Comparison of ENCODE assay signal across 19 cellular contexts in the genomic region with DNA sequence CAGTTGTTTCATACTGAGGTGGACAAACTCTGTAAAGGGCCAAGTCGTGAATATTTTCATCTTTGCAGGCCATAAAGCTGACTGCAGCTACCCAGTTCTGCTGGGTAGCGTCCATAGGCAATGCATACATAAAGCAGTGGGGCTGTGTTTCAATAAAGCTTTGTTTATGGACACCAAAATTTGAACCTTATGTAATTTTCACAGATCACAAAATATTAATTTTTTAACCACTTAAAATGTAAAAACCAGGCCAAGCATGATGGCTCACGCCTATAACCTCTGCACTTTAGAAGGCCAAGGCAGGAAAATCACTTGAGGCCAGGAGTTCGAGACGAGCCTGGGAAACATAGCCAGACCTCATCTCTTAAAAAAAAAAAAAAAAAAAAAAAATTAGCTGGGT.
A peak's percentile ranks its signal among the peaks of the same experiment; 100 is the strongest.
DNase-seq lines count a peak whose midpoint lies in the region; ATAC-seq and TF ChIP-seq lines count a peak whose summit lies in the region.
"Had no signal": no experiment of that assay in that cellular context is flagged by ENCODE, and none has a peak within 500 bp of the region (broad histone marks: within the 10 kb centered on the region; RNA-seq: fewer than 3 reads in every experiment).

No MANE protein-coding gene starts in this region.

- ATAC-seq in stimulated activated naive CD8-positive, alpha-beta T cell treated with anti-CD3 and anti-CD28 coated beads, Interleukin-15, Interleukin-2, amounts not matched to agents 100 U/mL and 50 U/mL, for 24 hours, result no peak
- ATAC-seq in stimulated activated effector memory CD8-positive, alpha-beta T cell treated with anti-CD3 and anti-CD28 coated beads, Interleukin-12 subunit alpha, Interleukin-12 subunit beta, amount 100 ng/mL, for 72 hours, result no peak
- no peak for ATAC-seq in GM21528 (IDR thresholded peaks at IDR 0.05; ENCODE audit: low FRiP score, unreplicated experiment)
- ATAC-seq: natural killer cell, T-cell had no signal

- peaks cover 9% of the 10 kb centered on the region for H3K79me2 ChIP-seq in Karpas-422 (ENCODE audit: low read length)

- H3K9ac ChIP-seq in Karpas-422 (ENCODE audit: low read length), result no peak overlapping the region

- H3K9me2 ChIP-seq in Karpas-422 (replicated peaks; ENCODE audit: insufficient read depth, low read length), result no peaks in the 10 kb centered on the region

- WGBS in prostate gland, result 81% methylated on average over 5 of the region's 5 CpGs

- H3K27me3 ChIP-seq in Karpas-422 (ENCODE audit: low read length), result no peaks in the 10 kb centered on the region
- H3K27me3 ChIP-seq in prostate gland (replicated peaks; ENCODE audit: insufficient read depth), result no peaks in the 10 kb centered on the region
- H3K27me3 ChIP-seq: ovary, SJSA1 had no signal

- no peaks in the 10 kb centered on the region for H3K27me3 Mint-ChIP-seq in stimulated activated naive CD8-positive, alpha-beta T cell treated with anti-CD3 and anti-CD28 coated beads, Interleukin-15, Interleukin-2, amounts not matched to agents 100 ng/mL and 50 ng/mL, for 24 hours
- H3K27me3 Mint-ChIP-seq in brain, result no peaks in the 10 kb centered on the region
- H3K27me3 Mint-ChIP-seq: activated CD4-positive, alpha-beta T cell treated with anti-CD3 and anti-CD28 coated beads, Interleukin-2, amount 10 ng/mL, durations not matched to agents 7 days and 5 days; activated naive CD4-positive, alpha-beta T cell treated with anti-CD3 and anti-CD28 coated beads, Interleukin-2, amount 10 ng/mL, durations not matched to agents 7 days and 5 days; T-cell had no signal

- intact Hi-C loops in prostate gland (cut with DNase I), result loop anchor here (10.0 kb wide), 2 partner anchors 148 to 398 kb away; partner anchors contain the start of gene CCDC182

- no peak overlapping the region for H3K4me2 ChIP-seq in Karpas-422 (ENCODE audit: low read depth, low read length, poor library complexity, severe bottlenecking)

- no peaks in the 10 kb centered on the region for H4K20me1 ChIP-seq in Karpas-422 (ENCODE audit: insufficient read depth, low read depth, low read length)

- H3K9me3 Mint-ChIP-seq in stimulated activated naive CD8-positive, alpha-beta T cell treated with anti-CD3 and anti-CD28 coated beads, Interleukin-15, Interleukin-2, amounts not matched to agents 100 ng/mL and 50 ng/mL, for 24 hours, result no peaks in the 10 kb centered on the region
- H3K9me3 Mint-ChIP-seq in brain, result peaks cover 0 to 22% (median 2%) of the 10 kb centered on the region in 5 experiments
- no peaks in the 10 kb centered on the region for H3K9me3 Mint-ChIP-seq in stimulated activated effector memory CD8-positive, alpha-beta T cell treated with anti-CD3 and anti-CD28 coated beads, Interleukin-12 subunit alpha, Interleukin-12 subunit beta, amount 100 ng/mL, for 72 hours
- H3K9me3 Mint-ChIP-seq: natural killer cell had no signal

- H2AFZ ChIP-seq in Karpas-422 (ENCODE audit: low read length), result no peak overlapping the region

- no peak overlapping the region for H3K4me3 Mint-ChIP-seq in stimulated activated naive CD8-positive, alpha-beta T cell treated with anti-CD3 and anti-CD28 coated beads, Interleukin-15, Interleukin-2, amounts not matched to agents 100 ng/mL and 50 ng/mL, for 24 hours
- H3K4me3 Mint-ChIP-seq in brain, result peak overlapping the region in 1 of 5 experiments; percentile 36
- no peak overlapping the region for H3K4me3 Mint-ChIP-seq in stimulated activated effector memory CD8-positive, alpha-beta T cell treated with anti-CD3 and anti-CD28 coated beads, Interleukin-12 subunit alpha, Interleukin-12 subunit beta, amount 100 ng/mL, for 72 hours
- H3K4me3 Mint-ChIP-seq: activated CD4-positive, alpha-beta T cell treated with anti-CD3 and anti-CD28 coated beads, Interleukin-2, amount 10 ng/mL, durations not matched to agents 7 days and 5 days; activated naive CD4-positive, alpha-beta T cell treated with anti-CD3 and anti-CD28 coated beads, Interleukin-2, amount 10 ng/mL, durations not matched to agents 7 days and 5 days; WTC11 had no signal

- peak overlapping the region; percentile 14; the same call in 1 of the 2 replicates for H3K27ac ChIP-seq in Karpas-422 (ENCODE audit: low read length)
- H3K27ac ChIP-seq in prostate gland, result no peak overlapping the region
- H3K27ac ChIP-seq: C4-2B, lower lobe of right lung, ovary, SJSA1 had no signal

- H3K36me3 Mint-ChIP-seq in stimulated activated naive CD8-positive, alpha-beta T cell treated with anti-CD3 and anti-CD28 coated beads, Interleukin-15, Interleukin-2, amounts not matched to agents 100 ng/mL and 50 ng/mL, for 24 hours (ENCODE audit: low read depth), result peaks cover 11% of the 10 kb centered on the region
- H3K36me3 Mint-ChIP-seq in brain, result peaks cover 36% of the 10 kb centered on the region
- peaks cover 26% of the 10 kb centered on the region for H3K36me3 Mint-ChIP-seq in stimulated activated effector memory CD8-positive, alpha-beta T cell treated with anti-CD3 and anti-CD28 coated beads, Interleukin-12 subunit alpha, Interleukin-12 subunit beta, amount 100 ng/mL, for 72 hours
- H3K36me3 Mint-ChIP-seq: natural killer cell had no signal

- H3K4me3 ChIP-seq in Karpas-422 (ENCODE audit: low read length) (no peak overlapping the region), prostate gland (no peak overlapping the region)
- H3K4me3 ChIP-seq: HAP-1, lower lobe of right lung, ovary, SJSA1, skin epidermis had no signal

- DNase-seq in stimulated activated naive CD8-positive, alpha-beta T cell treated with anti-CD3 and anti-CD28 coated beads, Interleukin-15, Interleukin-2, amounts not matched to agents 100 U/mL and 50 U/mL, for 24 hours, result no peak
- DNase-seq in Karpas-422 (no peak), prostate gland (ENCODE audit: low spot score) (no peak)
- DNase-seq in stimulated activated effector memory CD8-positive, alpha-beta T cell treated with anti-CD3 and anti-CD28 coated beads, Interleukin-12 subunit alpha, Interleukin-12 subunit beta, amount 100 ng/mL, for 72 hours (ENCODE audit: low spot score in 2 of 2), result no peak
- no peak for DNase-seq in NK-92 treated with Interleukin-12 subunit alpha and Interleukin-12 subunit beta, amount 100 ng/mL, for 24 hours (lab: John Stamatoyannopoulos, UW)
- DNase-seq: lower lobe of right lung, natural killer cell had no signal

- H3K9me3 ChIP-seq in Karpas-422 (ENCODE audit: low read length), result no peaks in the 10 kb centered on the region
- H3K9me3 ChIP-seq in prostate gland, result no peaks in the 10 kb centered on the region
- H3K9me3 ChIP-seq: HAP-1, lower lobe of right lung, ovary had no signal

- TF ChIP-seq CTCF in brain (conservative IDR thresholded peaks at IDR 0.05), result no peak
- no peak for TF ChIP-seq CTCF in prostate gland (IDR thresholded peaks at IDR 0.05)

- peak overlapping the region; percentile 12 for H3K27ac Mint-ChIP-seq in stimulated activated naive CD8-positive, alpha-beta T cell treated with anti-CD3 and anti-CD28 coated beads, Interleukin-15, Interleukin-2, amounts not matched to agents 100 ng/mL and 50 ng/mL, for 24 hours
- peak overlapping the region; percentile 76 to 95 (median 90) for H3K27ac Mint-ChIP-seq in brain
- peak overlapping the region; percentile 65 for H3K27ac Mint-ChIP-seq in stimulated activated effector memory CD8-positive, alpha-beta T cell treated with anti-CD3 and anti-CD28 coated beads, Interleukin-12 subunit alpha, Interleukin-12 subunit beta, amount 100 ng/mL, for 72 hours
- H3K27ac Mint-ChIP-seq: natural killer cell had no signal

- TF ChIP-seq POLR2A in prostate gland (IDR thresholded peaks at IDR 0.05), result no peak

- H3K4me1 ChIP-seq in Karpas-422 (ENCODE audit: low read length) (peaks cover 55% of the 10 kb centered on the region), prostate gland (replicated peaks) (no peaks in the 10 kb centered on the region)

- H3K4me1 Mint-ChIP-seq in stimulated activated naive CD8-positive, alpha-beta T cell treated with anti-CD3 and anti-CD28 coated beads, Interleukin-15, Interleukin-2, amounts not matched to agents 100 ng/mL and 50 ng/mL, for 24 hours (ENCODE audit: low read depth), result peaks cover 46% of the 10 kb centered on the region
- H3K4me1 Mint-ChIP-seq in brain, result peaks cover 85% of the 10 kb centered on the region
- H3K4me1 Mint-ChIP-seq in stimulated activated effector memory CD8-positive, alpha-beta T cell treated with anti-CD3 and anti-CD28 coated beads, Interleukin-12 subunit alpha, Interleukin-12 subunit beta, amount 100 ng/mL, for 72 hours, result peaks cover 51% of the 10 kb centered on the region

- H3K36me3 ChIP-seq in Karpas-422 (ENCODE audit: insufficient read depth, low read length) (peaks cover 12% of the 10 kb centered on the region; the same call in 1 of the 2 replicates), prostate gland (no peaks in the 10 kb centered on the region)
- H3K36me3 ChIP-seq: HAP-1, lower lobe of right lung, ovary had no signal

Comparison
In these comparisons a context has a peak if more than half of its experiments do, and no peak if none do; other contexts are left out.
1. H3K27ac Mint-ChIP-seq: peak in every context shown above with its lines; median percentile 90 in brain; 65 in stimulated activated effector memory CD8-positive, alpha-beta T cell treated with anti-CD3 and anti-CD28 coated beads, Interleukin-12 subunit alpha, Interleukin-12 subunit beta, amount 100 ng/mL, for 72 hours; 12 in stimulated activated naive CD8-positive, alpha-beta T cell treated with anti-CD3 and anti-CD28 coated beads, Interleukin-15, Interleukin-2, amounts not matched to agents 100 ng/mL and 50 ng/mL, for 24 hours.